In the genomic region with DNA sequence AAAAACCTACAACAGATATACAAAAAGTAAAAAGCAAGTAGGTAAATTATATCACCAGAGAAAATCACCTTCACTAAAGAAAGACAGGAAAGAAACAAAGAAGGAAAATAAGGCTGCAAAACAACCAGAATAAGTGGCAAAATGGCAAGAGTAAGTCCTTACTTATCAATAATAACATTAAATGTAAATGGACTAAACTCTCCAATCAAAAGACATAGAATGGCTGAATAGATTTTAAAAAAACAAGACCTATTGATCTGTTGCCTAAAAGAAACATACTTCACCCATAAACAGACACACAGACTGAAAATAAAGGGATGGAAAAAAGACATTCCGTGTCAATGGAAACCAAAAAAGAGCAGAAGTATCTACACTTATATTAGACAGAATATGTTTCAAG, we compare ENCODE assay signal across 33 cellular contexts.
"Had no signal": no experiment of that assay in that cellular context is flagged by ENCODE, and none has a peak within 500 bp of the region (broad histone marks: within the 10 kb centered on the region; RNA-seq: fewer than 3 reads in every experiment).

No MANE protein-coding gene starts in this region.

- H3K4me3 ChIP-seq: adrenal gland, ascending aorta, body of pancreas, breast epithelium, cardiac muscle cell had no signal

- FAIRE-seq: astrocyte, bronchial epithelial cell had no signal

- H3K27me3 ChIP-seq: adrenal gland, ascending aorta, body of pancreas, brain microvascular endothelial cell, breast epithelium, cardiac muscle cell had no signal

- H3K36me3 ChIP-seq: adrenal gland, ascending aorta, brain microvascular endothelial cell, breast epithelium, cardiac muscle cell had no signal

- H3K4me1 ChIP-seq: adrenal gland, ascending aorta, body of pancreas, breast epithelium had no signal

- H3K9me3 ChIP-seq: adrenal gland, ascending aorta, body of pancreas had no signal

- ATAC-seq: activated naive CD4-positive, alpha-beta T cell treated with anti-CD3 and anti-CD28 coated beads, Interleukin-2, amount 50 U/mL, for 72 hours; activated naive CD8-positive, alpha-beta T cell treated with anti-CD3 and anti-CD28 coated beads, Interleukin-2, amount 50 U/mL, for 24 hours; activated T-cell treated with anti-CD3 and anti-CD28 coated beads, Interleukin-2, amount 50 U/mL, for 4 hours; activated T-cell treated with anti-CD3 and anti-CD28 coated beads, Interleukin-2, amount 50 U/mL, for 72 hours; activated T-helper 17 cell treated with anti-CD3 and anti-CD28 coated beads, Interleukin-2, amount 50 U/mL, for 72 hours; body of pancreas had no signal

- H3K27ac ChIP-seq: adrenal gland, ascending aorta, body of pancreas, brain microvascular endothelial cell, breast epithelium, cardiac muscle cell had no signal

- DNase-seq: activated effector memory CD4-positive, alpha-beta T cell treated with anti-CD3 and anti-CD28 coated beads, Interleukin-2, amount 50 U/mL, for 16 hours; activated effector memory CD4-positive, alpha-beta T cell treated with Interleukin-2 at 50 U/mL for 16 hours; activated gamma-delta T cell; activated gamma-delta T cell treated with Interleukin-2 at 50 U/mL for 16 hours; activated naive CD4-positive, alpha-beta T cell; activated naive CD4-positive, alpha-beta T cell treated with anti-CD3 and anti-CD28 coated beads for 36 hours; activated naive CD4-positive, alpha-beta T cell treated with anti-CD3 and anti-CD28 coated beads, Interleukin-2, amount 10 ng/mL, durations not matched to agents 7 days and 5 days; activated naive CD4-positive, alpha-beta T cell treated with anti-CD3 and anti-CD28 coated beads, Interleukin-2, amount 50 U/mL, for 16 hours; activated naive CD4-positive, alpha-beta T cell treated with Interleukin-2 at 50 U/mL for 16 hours; activated naive CD8-positive, alpha-beta T cell treated with anti-CD3 and anti-CD28 coated beads for 36 hours; activated naive CD8-positive, alpha-beta T cell treated with anti-CD3 and anti-CD28 coated beads, Interleukin-2, amount 10 ng/mL, durations not matched to agents 7 days and 5 days; activated naive CD8-positive, alpha-beta T cell treated with anti-CD3 and anti-CD28 coated beads, Interleukin-2, amount 50 U/mL, for 24 hours; activated T-cell treated with anti-CD3 and anti-CD28 coated beads, Interleukin-2, amount 50 U/mL, for 24 hours; activated T-cell treated with anti-CD3 and anti-CD28 coated beads, Interleukin-2, amount 50 U/mL, for 4 hours; activated T-cell treated with anti-CD3 and anti-CD28 coated beads, Interleukin-2, amount 50 U/mL, for 48 hours; activated T-cell treated with anti-CD3 and anti-CD28 coated beads, Interleukin-2, amount 50 U/mL, for 72 hours; adrenal gland; amniotic stem cell; amygdala; anterior cingulate cortex; aorta; body of pancreas; brain microvascular endothelial cell; caudate nucleus; central memory CD4-positive, alpha-beta T cell; cerebellar nuclear complex had no signal
